1 cellular context compared by ENCODE assay signal in the genomic region with DNA sequence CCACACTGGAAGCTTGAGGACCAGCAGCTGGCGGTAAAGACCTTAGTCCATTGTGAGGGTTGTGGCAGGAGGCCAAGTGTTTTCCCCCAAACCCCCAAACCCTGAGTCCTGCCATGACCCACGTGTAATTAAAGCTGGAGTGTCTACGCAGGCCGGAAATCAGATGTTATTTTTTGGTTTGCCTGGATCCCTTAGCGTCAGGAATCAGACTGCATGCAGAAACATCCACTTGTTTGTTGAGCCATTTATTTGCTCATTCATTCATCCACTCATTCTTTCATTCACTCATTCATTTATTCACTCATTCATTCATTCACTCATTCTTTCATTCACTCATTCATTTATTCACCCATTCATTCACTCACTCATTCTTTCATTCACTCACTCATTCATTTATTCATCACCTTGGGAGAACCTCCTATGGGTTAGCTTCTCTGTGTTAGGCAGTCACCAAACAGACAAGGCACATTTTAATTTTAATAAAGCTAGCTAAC.
TF ChIP-seq lines count a peak whose summit lies in the region.

No MANE protein-coding gene starts in this region.

TF ChIP-seq in GM12878, 131 proteins besides CTCF, POLR2A, EP300 and RAD21 (continued from another document):
- TF ChIP-seq, protein P1, sequence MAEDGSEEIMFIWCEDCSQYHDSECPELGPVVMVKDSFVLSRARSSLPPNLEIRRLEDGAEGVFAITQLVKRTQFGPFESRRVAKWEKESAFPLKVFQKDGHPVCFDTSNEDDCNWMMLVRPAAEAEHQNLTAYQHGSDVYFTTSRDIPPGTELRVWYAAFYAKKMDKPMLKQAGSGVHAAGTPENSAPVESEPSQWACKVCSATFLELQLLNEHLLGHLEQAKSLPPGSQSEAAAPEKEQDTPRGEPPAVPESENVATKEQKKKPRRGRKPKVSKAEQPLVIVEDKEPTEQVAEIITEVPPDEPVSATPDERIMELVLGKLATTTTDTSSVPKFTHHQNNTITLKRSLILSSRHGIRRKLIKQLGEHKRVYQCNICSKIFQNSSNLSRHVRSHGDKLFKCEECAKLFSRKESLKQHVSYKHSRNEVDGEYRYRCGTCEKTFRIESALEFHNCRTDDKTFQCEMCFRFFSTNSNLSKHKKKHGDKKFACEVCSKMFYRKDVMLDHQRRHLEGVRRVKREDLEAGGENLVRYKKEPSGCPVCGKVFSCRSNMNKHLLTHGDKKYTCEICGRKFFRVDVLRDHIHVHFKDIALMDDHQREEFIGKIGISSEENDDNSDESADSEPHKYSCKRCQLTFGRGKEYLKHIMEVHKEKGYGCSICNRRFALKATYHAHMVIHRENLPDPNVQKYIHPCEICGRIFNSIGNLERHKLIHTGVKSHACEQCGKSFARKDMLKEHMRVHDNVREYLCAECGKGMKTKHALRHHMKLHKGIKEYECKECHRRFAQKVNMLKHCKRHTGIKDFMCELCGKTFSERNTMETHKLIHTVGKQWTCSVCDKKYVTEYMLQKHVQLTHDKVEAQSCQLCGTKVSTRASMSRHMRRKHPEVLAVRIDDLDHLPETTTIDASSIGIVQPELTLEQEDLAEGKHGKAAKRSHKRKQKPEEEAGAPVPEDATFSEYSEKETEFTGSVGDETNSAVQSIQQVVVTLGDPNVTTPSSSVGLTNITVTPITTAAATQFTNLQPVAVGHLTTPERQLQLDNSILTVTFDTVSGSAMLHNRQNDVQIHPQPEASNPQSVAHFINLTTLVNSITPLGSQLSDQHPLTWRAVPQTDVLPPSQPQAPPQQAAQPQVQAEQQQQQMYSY (CRISPR knock-in tag; IDR thresholded peaks at IDR 0.05) = no peak
- TF ChIP-seq ZSCAN29 (IDR thresholded peaks at IDR 0.05) = peak; percentile 88
- TF ChIP-seq, protein P2, sequence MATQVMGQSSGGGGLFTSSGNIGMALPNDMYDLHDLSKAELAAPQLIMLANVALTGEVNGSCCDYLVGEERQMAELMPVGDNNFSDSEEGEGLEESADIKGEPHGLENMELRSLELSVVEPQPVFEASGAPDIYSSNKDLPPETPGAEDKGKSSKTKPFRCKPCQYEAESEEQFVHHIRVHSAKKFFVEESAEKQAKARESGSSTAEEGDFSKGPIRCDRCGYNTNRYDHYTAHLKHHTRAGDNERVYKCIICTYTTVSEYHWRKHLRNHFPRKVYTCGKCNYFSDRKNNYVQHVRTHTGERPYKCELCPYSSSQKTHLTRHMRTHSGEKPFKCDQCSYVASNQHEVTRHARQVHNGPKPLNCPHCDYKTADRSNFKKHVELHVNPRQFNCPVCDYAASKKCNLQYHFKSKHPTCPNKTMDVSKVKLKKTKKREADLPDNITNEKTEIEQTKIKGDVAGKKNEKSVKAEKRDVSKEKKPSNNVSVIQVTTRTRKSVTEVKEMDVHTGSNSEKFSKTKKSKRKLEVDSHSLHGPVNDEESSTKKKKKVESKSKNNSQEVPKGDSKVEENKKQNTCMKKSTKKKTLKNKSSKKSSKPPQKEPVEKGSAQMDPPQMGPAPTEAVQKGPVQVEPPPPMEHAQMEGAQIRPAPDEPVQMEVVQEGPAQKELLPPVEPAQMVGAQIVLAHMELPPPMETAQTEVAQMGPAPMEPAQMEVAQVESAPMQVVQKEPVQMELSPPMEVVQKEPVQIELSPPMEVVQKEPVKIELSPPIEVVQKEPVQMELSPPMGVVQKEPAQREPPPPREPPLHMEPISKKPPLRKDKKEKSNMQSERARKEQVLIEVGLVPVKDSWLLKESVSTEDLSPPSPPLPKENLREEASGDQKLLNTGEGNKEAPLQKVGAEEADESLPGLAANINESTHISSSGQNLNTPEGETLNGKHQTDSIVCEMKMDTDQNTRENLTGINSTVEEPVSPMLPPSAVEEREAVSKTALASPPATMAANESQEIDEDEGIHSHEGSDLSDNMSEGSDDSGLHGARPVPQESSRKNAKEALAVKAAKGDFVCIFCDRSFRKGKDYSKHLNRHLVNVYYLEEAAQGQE (IDR thresholded peaks at IDR 0.05; ENCODE audit: low read depth, low read length) = no peak
- TF ChIP-seq SREBF1 (IDR thresholded peaks at IDR 0.05; ENCODE audit: low read length) = no peak
- TF ChIP-seq WRNIP1 (IDR thresholded peaks at IDR 0.05; ENCODE audit: borderline replicate concordance, low read depth, low read length) = no peak
- TF ChIP-seq BCL11A (IDR thresholded peaks at IDR 0.05; ENCODE audit: low read depth, low read length) = no peak
- no peak for TF ChIP-seq KDM1A (IDR thresholded peaks at IDR 0.05; ENCODE audit: borderline replicate concordance)
